ENCODE assay signal across 11 cellular contexts in genomic region chr4:10188400-10189004, GRCh38.
"Had no signal": no experiment of that assay in that cellular context is flagged by ENCODE, and none has a peak within 500 bp of the region (broad histone marks: within the 10 kb centered on the region; RNA-seq: fewer than 3 reads in every experiment).

No MANE protein-coding gene starts in this region.

- H3K9ac ChIP-seq: GM23248 had no signal

- H3K36me3 ChIP-seq: HAP-1 had no signal

- H3K4me1 Mint-ChIP-seq: GM23338, H9 had no signal

- FAIRE-seq: H1, H54 had no signal

- DNase-seq: GM23248, GOT3, H7, H9, HCEC 1CT, HFFc6 had no signal

- H3K9me3 Mint-ChIP-seq: GM23338, H9, HFFc6 had no signal

- H3K4me3 ChIP-seq: GM23248, GM23338, HAP-1 had no signal

- H3K4me3 Mint-ChIP-seq: GM23338, H9, HFFc6 had no signal

- H3K4me1 ChIP-seq: HAP-1 had no signal

- H3K9me3 ChIP-seq: HAP-1 had no signal

- H3K27ac ChIP-seq: GM23248 had no signal

- ATAC-seq: GM23338, HCT116 had no signal

- H3K4me2 ChIP-seq: GM23338 had no signal

- H2AFZ ChIP-seq: GM23248, GM23338 had no signal

- H3K27ac Mint-ChIP-seq: GM23338, H9, HFFc6 had no signal
